In genomic region chr15:26628879-26629529, GRCh38 we compare ENCODE assay signal across 9 cellular contexts.
A peak's percentile ranks its signal among the peaks of the same experiment; 100 is the strongest.
DNase-seq lines count a peak whose midpoint lies in the region; ATAC-seq, FAIRE-seq and TF ChIP-seq lines count a peak whose summit lies in the region.
"Had no signal": no experiment of that assay in that cellular context is flagged by ENCODE, and none has a peak within 500 bp of the region (broad histone marks: within the 10 kb centered on the region; RNA-seq: fewer than 3 reads in every experiment).

No MANE protein-coding gene starts in this region.

- peaks cover 8% of the 10 kb centered on the region for H3K27me3 Mint-ChIP-seq in progenitor cell of endocrine pancreas
- no peaks in the 10 kb centered on the region for H3K27me3 Mint-ChIP-seq in activated T-helper 2 cell treated with anti-CD3 and anti-CD28 coated beads, Interferon-gamma antibody, Interleukin-2, Interleukin-4, amounts not matched to agents 10 μg/mL and 5 μg/mL and 100 μg/mL, durations not matched to agents 14 hours and 24 hours and 36 hours (ENCODE audit: low read depth)
- H3K27me3 Mint-ChIP-seq: natural killer cell treated with Interleukin-12 subunit alpha and Interleukin-12 subunit beta and Interleukin-15 and Interleukin-18, amount 100 ng/mL, for 72 hours had no signal

- peak overlapping the region; percentile 24 to 42 for H3K4me3 ChIP-seq in gastroesophageal sphincter

- H3K4me1 Mint-ChIP-seq in progenitor cell of endocrine pancreas (ENCODE audit: low read depth): peaks cover 19% of the 10 kb centered on the region
- H3K4me1 Mint-ChIP-seq in activated T-helper 2 cell treated with anti-CD3 and anti-CD28 coated beads, Interferon-gamma antibody, Interleukin-2, Interleukin-4, amounts not matched to agents 10 μg/mL and 5 μg/mL and 100 μg/mL, durations not matched to agents 14 hours and 24 hours and 36 hours (ENCODE audit: low read depth): no peaks in the 10 kb centered on the region

- peaks cover 0 to 8% (median 0%) of the 10 kb centered on the region in 3 donors for H3K9me3 ChIP-seq in gastroesophageal sphincter

- peaks cover 3% of the 10 kb centered on the region for H3K27me3 ChIP-seq in gastroesophageal sphincter

- H3K36me3 Mint-ChIP-seq in progenitor cell of endocrine pancreas (ENCODE audit: insufficient read depth): peaks cover 2% of the 10 kb centered on the region
- no peaks in the 10 kb centered on the region for H3K36me3 Mint-ChIP-seq in activated T-helper 2 cell treated with anti-CD3 and anti-CD28 coated beads, Interferon-gamma antibody, Interleukin-2, Interleukin-4, amounts not matched to agents 10 μg/mL and 5 μg/mL and 100 μg/mL, durations not matched to agents 14 hours and 24 hours and 36 hours (ENCODE audit: low read depth)
- H3K36me3 Mint-ChIP-seq: natural killer cell treated with Interleukin-12 subunit alpha and Interleukin-12 subunit beta and Interleukin-15 and Interleukin-18, amount 100 ng/mL, for 72 hours had no signal

- DNase-seq in GM03348 (ENCODE audit: low spot score): peak; percentile 93
- peak; percentile 81 for DNase-seq in RCC 7860 (ENCODE audit: low spot score)
- peak; percentile 46 for DNase-seq in progenitor cell of endocrine pancreas (ENCODE audit: low spot score, unreplicated experiment)
- DNase-seq in SKM-1 treated with dmso at 0.1 percent for 144 hours (lab: John Stamatoyannopoulos, UW; ENCODE audit: unreplicated experiment): no peak
- no peak for DNase-seq in NCI-H2107 treated with DMSO at 0.1 percent for 48 hours (lab: John Stamatoyannopoulos, UW; ENCODE audit: unreplicated experiment)
- DNase-seq in activated T-helper 2 cell treated with anti-CD3 and anti-CD28 coated beads, Interferon-gamma antibody, Interleukin-2, Interleukin-4, amounts not matched to agents 10 μg/mL and 5 μg/mL and 100 μg/mL, durations not matched to agents 14 hours and 24 hours and 36 hours (ENCODE audit: low spot score): no peak
- no peak for DNase-seq in GOT3 (lab: John Stamatoyannopoulos, UW)

- no peak for TF ChIP-seq EP300 in gastroesophageal sphincter (IDR thresholded peaks at IDR 0.05)

- H3K4me1 ChIP-seq in gastroesophageal sphincter: no peaks in the 10 kb centered on the region

- peak; percentile 67 for FAIRE-seq in RCC 7860 (lab: Jason Lieb, UNC)

- peak in 1 of 4 experiments; percentile 21 for TF ChIP-seq CTCF in gastroesophageal sphincter (IDR thresholded peaks at IDR 0.05)
- no peak for TF ChIP-seq CTCF in progenitor cell of endocrine pancreas (IDR thresholded peaks at IDR 0.05; ENCODE audit: unreplicated experiment)

- peaks cover 14% of the 10 kb centered on the region for H3K9me3 Mint-ChIP-seq in progenitor cell of endocrine pancreas (ENCODE audit: low read depth)
- peaks cover 65% of the 10 kb centered on the region for H3K9me3 Mint-ChIP-seq in activated T-helper 2 cell treated with anti-CD3 and anti-CD28 coated beads, Interferon-gamma antibody, Interleukin-2, Interleukin-4, amounts not matched to agents 10 μg/mL and 5 μg/mL and 100 μg/mL, durations not matched to agents 14 hours and 24 hours and 36 hours

- peak overlapping the region in 1 of 4 donors; percentile 49 for H3K27ac ChIP-seq in gastroesophageal sphincter

- TF ChIP-seq POLR2A in gastroesophageal sphincter (IDR thresholded peaks at IDR 0.05): no peak

- peak overlapping the region; percentile 70 for H3K4me3 Mint-ChIP-seq in progenitor cell of endocrine pancreas (ENCODE audit: low read depth)
- no peak overlapping the region for H3K4me3 Mint-ChIP-seq in activated T-helper 2 cell treated with anti-CD3 and anti-CD28 coated beads, Interferon-gamma antibody, Interleukin-2, Interleukin-4, amounts not matched to agents 10 μg/mL and 5 μg/mL and 100 μg/mL, durations not matched to agents 14 hours and 24 hours and 36 hours (ENCODE audit: low read depth)
- H3K4me3 Mint-ChIP-seq: natural killer cell treated with Interleukin-12 subunit alpha and Interleukin-12 subunit beta and Interleukin-15 and Interleukin-18, amount 100 ng/mL, for 72 hours had no signal

- intact Hi-C loops in activated T-helper 2 cell treated with anti-CD3 and anti-CD28 coated beads, Interferon-gamma antibody, Interleukin-2, Interleukin-4, amounts not matched to agents 10 μg/mL and 5 μg/mL and 100 μg/mL, durations not matched to agents 14 hours and 24 hours and 36 hours (cut with micrococcal nuclease): no loop called here

- WGBS in gastroesophageal sphincter (ENCODE audit: low coverage in 1 of 2), 2 donors: 61% methylated on average over 4 of the region's 41 CpGs; no CpG with 5 or more reads in 1 of the 2 donors

- H3K27ac Mint-ChIP-seq in progenitor cell of endocrine pancreas: no peak overlapping the region
- no peak overlapping the region for H3K27ac Mint-ChIP-seq in activated T-helper 2 cell treated with anti-CD3 and anti-CD28 coated beads, Interferon-gamma antibody, Interleukin-2, Interleukin-4, amounts not matched to agents 10 μg/mL and 5 μg/mL and 100 μg/mL, durations not matched to agents 14 hours and 24 hours and 36 hours
- H3K27ac Mint-ChIP-seq: natural killer cell treated with Interleukin-12 subunit alpha and Interleukin-12 subunit beta and Interleukin-15 and Interleukin-18, amount 100 ng/mL, for 72 hours had no signal

- H3K36me3 ChIP-seq in gastroesophageal sphincter: peaks cover 0 to 3% of the 10 kb centered on the region in 2 donors

- ATAC-seq in gastroesophageal sphincter: peak; percentile 63

Comparison
In these comparisons a context has a peak if more than half of its experiments do, and no peak if none do; other contexts are left out.
1. DNase-seq: peak in GM03348 (single experiment), RCC 7860 (single experiment) and progenitor cell of endocrine pancreas (single experiment); none in SKM-1 treated with dmso at 0.1 percent for 144 hours (single experiment), NCI-H2107 treated with DMSO at 0.1 percent for 48 hours (single experiment), activated T-helper 2 cell treated with anti-CD3 and anti-CD28 coated beads, Interferon-gamma antibody, Interleukin-2, Interleukin-4, amounts not matched to agents 10 μg/mL and 5 μg/mL and 100 μg/mL, durations not matched to agents 14 hours and 24 hours and 36 hours (single experiment) and GOT3 (single experiment).